1 cellular context compared by ENCODE assay signal in the genomic region with DNA sequence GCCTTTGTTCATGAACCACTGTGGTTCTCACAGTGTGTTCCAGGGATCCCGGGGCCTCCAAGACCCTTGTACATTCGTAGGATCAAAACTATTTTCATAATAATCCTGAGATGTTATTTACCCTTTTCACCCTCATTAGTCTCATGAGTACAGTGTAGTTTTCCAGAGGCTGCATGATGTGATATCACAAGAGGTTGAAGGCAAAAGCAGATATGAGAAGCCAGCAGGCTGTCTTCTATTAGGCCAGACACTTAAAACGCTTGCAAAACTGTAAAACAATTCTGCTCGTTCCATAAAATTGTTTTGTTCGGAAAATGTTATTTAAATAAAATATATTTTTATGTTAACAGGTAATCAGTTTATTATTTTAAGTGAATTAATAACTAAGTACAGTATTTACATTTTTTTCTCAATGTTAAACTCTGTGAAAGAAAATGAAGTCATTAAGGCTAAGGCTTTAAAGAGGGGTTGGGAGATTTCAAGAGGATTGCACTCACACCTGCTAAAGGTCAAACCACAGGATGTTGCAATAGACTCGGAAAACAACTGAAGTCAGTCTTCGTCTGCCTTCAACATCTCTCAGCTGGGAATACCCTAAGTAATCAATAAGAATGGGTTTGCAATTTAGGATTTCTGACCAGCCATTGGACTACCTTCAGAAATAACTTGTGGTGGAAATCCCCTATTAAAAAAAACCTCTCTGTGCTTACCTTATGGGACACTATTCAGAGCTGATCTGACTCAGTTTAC.
TF ChIP-seq lines count a peak whose summit lies in the region.

No MANE protein-coding gene starts in this region.

TF ChIP-seq in HepG2, 621 proteins besides CTCF, POLR2A, EP300 and RAD21 (continued from another document and continues in another):
- TF ChIP-seq BCL6 (CRISPR knock-in tag; IDR thresholded peaks at IDR 0.05) (peak; percentile 82), SAP130 (CRISPR knock-in tag; IDR thresholded peaks at IDR 0.05; ENCODE audit: low read depth) (peak; percentile 41; the same call in 1 of the 2 replicates), FOXP1 (IDR thresholded peaks at IDR 0.05) (no peak), FOXP1 (CRISPR knock-in tag; IDR thresholded peaks at IDR 0.05) (peak; percentile 71; the same call in 1 of the 2 replicates), ARID3A (IDR thresholded peaks at IDR 0.05; ENCODE audit: low read depth, low read length) (no peak), NFE2L2 (IDR thresholded peaks at IDR 0.05; ENCODE audit: low read length) (no peak), SETDB1 (CRISPR knock-in tag; IDR thresholded peaks at IDR 0.05; ENCODE audit: borderline replicate concordance) (no peak), KMT2B (CRISPR knock-in tag; IDR thresholded peaks at IDR 0.05) (no peak), SMARCE1 (IDR thresholded peaks at IDR 0.05; ENCODE audit: borderline replicate concordance) (no peak), SNAI1 (CRISPR knock-in tag; IDR thresholded peaks at IDR 0.05; ENCODE audit: borderline replicate concordance) (peak; percentile 77; the same call in 1 of the 2 replicates), PPARG (CRISPR knock-in tag; conservative IDR thresholded peaks at IDR 0.05) (peak; percentile 73), SP1 (IDR thresholded peaks at IDR 0.05) (no peak), SP1 (CRISPR knock-in tag; IDR thresholded peaks at IDR 0.05) (no peak), JARID2 (CRISPR knock-in tag; IDR thresholded peaks at IDR 0.05; ENCODE audit: insufficient replicate concordance) (no peak), HMG20A (CRISPR knock-in tag; IDR thresholded peaks at IDR 0.05; ENCODE audit: borderline replicate concordance) (peak; percentile 84), ZNF460 (CRISPR knock-in tag; IDR thresholded peaks at IDR 0.05; ENCODE audit: borderline replicate concordance) (no peak), HNF4G (IDR thresholded peaks at IDR 0.05; ENCODE audit: borderline replicate concordance, low read depth, low read length) (peak; percentile 65; the same call in 1 of the 2 replicates), HNF4G (CRISPR knock-in tag; IDR thresholded peaks at IDR 0.05; ENCODE audit: borderline replicate concordance, low read depth) (no peak), FOSL2 (CRISPR knock-in tag; IDR thresholded peaks at IDR 0.05) (peak; percentile 61; the same call in 1 of the 2 replicates), HNF4A (CRISPR knock-in tag; IDR thresholded peaks at IDR 0.05) (peak; percentile 68), PCBP1 (IDR thresholded peaks at IDR 0.05; ENCODE audit: borderline replicate concordance, low read depth, low read length) (no peak), BHLHE40 (IDR thresholded peaks at IDR 0.05; ENCODE audit: low read length) (0 out of 2 replicates have a peak, but pooled peaks have one; percentile 37), ZNF607 (CRISPR knock-in tag; IDR thresholded peaks at IDR 0.05; ENCODE audit: borderline replicate concordance) (no peak), MAFK (conservative IDR thresholded peaks at IDR 0.05 in 1 of 2, IDR thresholded peaks at IDR 0.05 in 1 of 2; ENCODE audit: low read length in 2 of 2) (no peak), ARNT2 (CRISPR knock-in tag; IDR thresholded peaks at IDR 0.05; ENCODE audit: low read depth) (no peak), IRF2 (CRISPR knock-in tag; IDR thresholded peaks at IDR 0.05) (0 out of 2 replicates have a peak, but pooled peaks have one; percentile 54), ZNF644 (CRISPR knock-in tag; IDR thresholded peaks at IDR 0.05; ENCODE audit: low read depth) (peak; percentile 62; the same call in 1 of the 2 replicates), ZNF780A (CRISPR knock-in tag; IDR thresholded peaks at IDR 0.05) (no peak), GABPA (IDR thresholded peaks at IDR 0.05; ENCODE audit: low read depth, low read length) (no peak), GABPA (CRISPR knock-in tag; IDR thresholded peaks at IDR 0.05; ENCODE audit: low read depth) (0 out of 2 replicates have a peak, but pooled peaks have one; percentile 16), ZNF746 (CRISPR knock-in tag; IDR thresholded peaks at IDR 0.05) (no peak), ZBTB43 (CRISPR knock-in tag; conservative IDR thresholded peaks at IDR 0.05) (no peak), ZNF44 (CRISPR knock-in tag; IDR thresholded peaks at IDR 0.05) (no peak), BCL3 (CRISPR knock-in tag; IDR thresholded peaks at IDR 0.05) (no peak), MEF2D (CRISPR knock-in tag; IDR thresholded peaks at IDR 0.05) (no peak), ATF4 (CRISPR knock-in tag; IDR thresholded peaks at IDR 0.05) (peak in 1 of 2 experiments; percentile 91; a peak in 2 of 4 replicates), ISL2 (CRISPR knock-in tag; IDR thresholded peaks at IDR 0.05) (peak; percentile 79), ZKSCAN1 (IDR thresholded peaks at IDR 0.05; ENCODE audit: low read length) (no peak), ZEB1 (IDR thresholded peaks at IDR 0.05; ENCODE audit: insufficient replicate concordance, low read depth) (no peak), GATAD2A (CRISPR knock-in tag; IDR thresholded peaks at IDR 0.05) (peak; percentile 94), NCOA2 (CRISPR knock-in tag; IDR thresholded peaks at IDR 0.05) (peak; percentile 21; the same call in 1 of the 2 replicates), THRA (CRISPR knock-in tag; IDR thresholded peaks at IDR 0.05; ENCODE audit: borderline replicate concordance) (peak; percentile 71; the same call in 1 of the 2 replicates), ZNF230 (CRISPR knock-in tag; IDR thresholded peaks at IDR 0.05) (no peak), ZNF674 (CRISPR knock-in tag; IDR thresholded peaks at IDR 0.05; ENCODE audit: low read depth) (no peak), FOXK1 (CRISPR knock-in tag; IDR thresholded peaks at IDR 0.05; ENCODE audit: borderline replicate concordance, low read depth) (peak; percentile 80; the same call in 1 of the 2 replicates), RXRA (CRISPR knock-in tag; IDR thresholded peaks at IDR 0.05) (peak; percentile 32; the same call in 1 of the 2 replicates), ZNF652 (CRISPR knock-in tag; IDR thresholded peaks at IDR 0.05; ENCODE audit: borderline replicate concordance, low read depth) (no peak), ATF6 (CRISPR knock-in tag; conservative IDR thresholded peaks at IDR 0.05) (no peak), ZNF326 (CRISPR knock-in tag; IDR thresholded peaks at IDR 0.05; ENCODE audit: borderline replicate concordance) (no peak), KDM1A (CRISPR knock-in tag; IDR thresholded peaks at IDR 0.05) (0 out of 2 replicates have a peak, but pooled peaks have one; percentile 65), POGZ (CRISPR knock-in tag; IDR thresholded peaks at IDR 0.05) (peak; percentile 62; the same call in 1 of the 2 replicates), ZKSCAN5 (CRISPR knock-in tag; IDR thresholded peaks at IDR 0.05) (no peak)
- TF ChIP-seq, protein P1, sequence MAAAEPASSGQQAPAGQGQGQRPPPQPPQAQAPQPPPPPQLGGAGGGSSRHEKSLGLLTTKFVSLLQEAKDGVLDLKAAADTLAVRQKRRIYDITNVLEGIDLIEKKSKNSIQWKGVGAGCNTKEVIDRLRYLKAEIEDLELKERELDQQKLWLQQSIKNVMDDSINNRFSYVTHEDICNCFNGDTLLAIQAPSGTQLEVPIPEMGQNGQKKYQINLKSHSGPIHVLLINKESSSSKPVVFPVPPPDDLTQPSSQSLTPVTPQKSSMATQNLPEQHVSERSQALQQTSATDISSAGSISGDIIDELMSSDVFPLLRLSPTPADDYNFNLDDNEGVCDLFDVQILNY (CRISPR knock-in tag; conservative IDR thresholded peaks at IDR 0.05), result no peak
- TF ChIP-seq, protein P2, sequence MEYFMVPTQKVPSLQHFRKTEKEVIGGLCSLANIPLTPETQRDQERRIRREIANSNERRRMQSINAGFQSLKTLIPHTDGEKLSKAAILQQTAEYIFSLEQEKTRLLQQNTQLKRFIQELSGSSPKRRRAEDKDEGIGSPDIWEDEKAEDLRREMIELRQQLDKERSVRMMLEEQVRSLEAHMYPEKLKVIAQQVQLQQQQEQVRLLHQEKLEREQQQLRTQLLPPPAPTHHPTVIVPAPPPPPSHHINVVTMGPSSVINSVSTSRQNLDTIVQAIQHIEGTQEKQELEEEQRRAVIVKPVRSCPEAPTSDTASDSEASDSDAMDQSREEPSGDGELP (IDR thresholded peaks at IDR 0.05; ENCODE audit: borderline replicate concordance, low read depth), result peak; percentile 94
- TF ChIP-seq, protein P3, sequence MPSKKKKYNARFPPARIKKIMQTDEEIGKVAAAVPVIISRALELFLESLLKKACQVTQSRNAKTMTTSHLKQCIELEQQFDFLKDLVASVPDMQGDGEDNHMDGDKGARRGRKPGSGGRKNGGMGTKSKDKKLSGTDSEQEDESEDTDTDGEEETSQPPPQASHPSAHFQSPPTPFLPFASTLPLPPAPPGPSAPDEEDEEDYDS (CRISPR knock-in tag; IDR thresholded peaks at IDR 0.05), result no peak
- TF ChIP-seq, protein P4, sequence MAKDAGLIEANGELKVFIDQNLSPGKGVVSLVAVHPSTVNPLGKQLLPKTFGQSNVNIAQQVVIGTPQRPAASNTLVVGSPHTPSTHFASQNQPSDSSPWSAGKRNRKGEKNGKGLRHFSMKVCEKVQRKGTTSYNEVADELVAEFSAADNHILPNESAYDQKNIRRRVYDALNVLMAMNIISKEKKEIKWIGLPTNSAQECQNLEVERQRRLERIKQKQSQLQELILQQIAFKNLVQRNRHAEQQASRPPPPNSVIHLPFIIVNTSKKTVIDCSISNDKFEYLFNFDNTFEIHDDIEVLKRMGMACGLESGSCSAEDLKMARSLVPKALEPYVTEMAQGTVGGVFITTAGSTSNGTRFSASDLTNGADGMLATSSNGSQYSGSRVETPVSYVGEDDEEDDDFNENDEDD (CRISPR knock-in tag; IDR thresholded peaks at IDR 0.05; ENCODE audit: borderline replicate concordance), result no peak
